In the genomic region with DNA sequence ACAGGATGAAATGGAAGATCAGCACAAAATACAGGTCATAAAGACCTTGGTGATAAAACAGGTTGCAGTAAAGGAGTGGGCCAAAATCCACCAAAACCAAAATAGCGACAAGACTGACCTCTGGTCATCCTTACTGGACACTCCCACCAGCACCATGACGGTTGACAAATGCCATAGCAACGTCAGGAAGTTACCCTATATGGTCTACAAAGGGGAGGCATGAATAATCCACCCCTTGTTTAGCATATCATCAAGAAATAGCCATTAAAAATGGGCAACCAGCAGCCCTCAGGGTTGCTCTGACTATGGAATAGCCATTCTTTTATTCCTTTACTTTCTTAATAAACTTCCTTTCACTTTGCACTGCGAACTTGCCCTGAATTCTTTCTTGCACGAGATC, we compare ENCODE assay signal across 14 cellular contexts. TPM values are rescaled to one million over a fixed set of nuclear protein-coding genes. Genes with fewer than 3 reads are reported as not detected.
"Had no signal": no experiment of that assay in that cellular context is flagged by ENCODE, and none has a peak within 500 bp of the region (broad histone marks: within the 10 kb centered on the region; RNA-seq: fewer than 3 reads in every experiment).

No MANE protein-coding gene starts in this region.

- H3K27me3 ChIP-seq: neural progenitor cell, pancreas, testis had no signal

- H3K27ac ChIP-seq: esophagus squamous epithelium, neural progenitor cell, pancreas, stomach, testis had no signal

- H3K9me3 Mint-ChIP-seq: dendritic cell treated with granulocyte-macrophage colony-stimulating factor and Interleukin-4, amounts not matched to agents 40 ng/mL and 50 ng/mL, for 4 days; naive thymus-derived CD4-positive, alpha-beta T cell; neural progenitor cell; stimulated activated effector memory CD8-positive, alpha-beta T cell treated with anti-CD3 and anti-CD28 coated beads, Interleukin-12 subunit alpha, Interleukin-12 subunit beta, amount 100 ng/mL, for 72 hours had no signal

- H3K9ac ChIP-seq: neural progenitor cell had no signal

- H3K27ac Mint-ChIP-seq: activated naive CD8-positive, alpha-beta T cell; dendritic cell treated with granulocyte-macrophage colony-stimulating factor and Interleukin-4, amounts not matched to agents 40 ng/mL and 50 ng/mL, for 4 days; neural progenitor cell; stimulated activated effector memory CD8-positive, alpha-beta T cell treated with anti-CD3 and anti-CD28 coated beads, Interleukin-12 subunit alpha, Interleukin-12 subunit beta, amount 100 ng/mL, for 72 hours had no signal

- H3K36me3 Mint-ChIP-seq: activated naive CD8-positive, alpha-beta T cell; naive thymus-derived CD4-positive, alpha-beta T cell; neural progenitor cell; stimulated activated effector memory CD8-positive, alpha-beta T cell treated with anti-CD3 and anti-CD28 coated beads, Interleukin-12 subunit alpha, Interleukin-12 subunit beta, amount 100 ng/mL, for 72 hours had no signal

- H3K4me3 Mint-ChIP-seq: activated naive CD8-positive, alpha-beta T cell; dendritic cell treated with granulocyte-macrophage colony-stimulating factor and Interleukin-4, amounts not matched to agents 40 ng/mL and 50 ng/mL, for 4 days; naive thymus-derived CD4-positive, alpha-beta T cell; neural progenitor cell; stimulated activated effector memory CD8-positive, alpha-beta T cell treated with anti-CD3 and anti-CD28 coated beads, Interleukin-12 subunit alpha, Interleukin-12 subunit beta, amount 100 ng/mL, for 72 hours had no signal

- H3K4me1 Mint-ChIP-seq: neural progenitor cell; stimulated activated effector memory CD8-positive, alpha-beta T cell treated with anti-CD3 and anti-CD28 coated beads, Interleukin-12 subunit alpha, Interleukin-12 subunit beta, amount 100 ng/mL, for 72 hours had no signal

- H3K9me3 ChIP-seq: esophagus squamous epithelium, pancreas, stomach, testis had no signal

- DNase-seq: esophagus squamous epithelium had no signal

- H3K4me1 ChIP-seq: neural progenitor cell, pancreas had no signal

- H3K4me2 ChIP-seq: neural progenitor cell had no signal

- H3K36me3 ChIP-seq: esophagus squamous epithelium, neural progenitor cell, pancreas, stomach had no signal

- H3K4me3 ChIP-seq: esophagus squamous epithelium, neural progenitor cell, pancreas, testis had no signal

- H2AFZ ChIP-seq: neural progenitor cell had no signal

RNA-seq across cellular contexts. Expression of a gene that starts 56.5 kb away (rescaled TPM):
- total RNA-seq: cerebellum, endothelial cell of umbilical vein, esophagus squamous epithelium, lower leg skin, sciatic nerve, stomach, ureter had no signal
- polyA plus RNA-seq: endothelial cell of umbilical vein; naive thymus-derived CD4-positive, alpha-beta T cell; stomach had no signal
